Comparison of ENCODE assay signal across 8 cellular contexts in genomic region chr3:100087203-100087602, GRCh38. TPM values are rescaled to one million over a fixed set of nuclear protein-coding genes. Genes with fewer than 3 reads are reported as not detected.
DNase-seq lines count a peak whose midpoint lies in the region; ATAC-seq and TF ChIP-seq lines count a peak whose summit lies in the region.

No MANE protein-coding gene starts in this region.

- no peak overlapping the region for H2AFZ ChIP-seq in osteoblast (ENCODE audit: low read length)

- no peaks in the 10 kb centered on the region for H3K79me2 ChIP-seq in osteoblast (ENCODE audit: insufficient read depth, low read length)

- H4K20me1 ChIP-seq in osteoblast (ENCODE audit: insufficient read depth, low read length), result no peaks in the 10 kb centered on the region

- TF ChIP-seq CTCF in osteoblast (IDR thresholded peaks at IDR 0.05; ENCODE audit: extremely low read depth, low read depth, low read length), result no peak
- no peak for TF ChIP-seq CTCF in left lung (IDR thresholded peaks at IDR 0.05)

- no peaks in the 10 kb centered on the region for H3K9me3 Mint-ChIP-seq in activated CD4-positive, alpha-beta memory T cell treated with anti-CD3 and anti-CD28 coated beads for 36 hours

- no peak overlapping the region for H3K4me3 ChIP-seq in osteoblast (ENCODE audit: insufficient read depth, low read length)
- H3K4me3 ChIP-seq in left lung, result no peak overlapping the region

- no peak for DNase-seq in activated CD4-positive, alpha-beta memory T cell treated with anti-CD3 and anti-CD28 coated beads for 36 hours
- DNase-seq in osteoblast (ENCODE audit: insufficient read length, low spot score, missing footprints), result peak; percentile 42
- DNase-seq in NOMO-1 treated with dmso at 0.1 percent for 144 hours (lab: John Stamatoyannopoulos, UW; ENCODE audit: unreplicated experiment), result no peak
- DNase-seq in left lung, result no peak
- DNase-seq in ureter (ENCODE audit: low spot score), result no peak
- no peak for DNase-seq in NCI-H1092 treated with DMSO at 0.1 percent for 48 hours (lab: John Stamatoyannopoulos, UW)

- POLR2A ChIA-PET in activated CD4-positive, alpha-beta memory T cell treated with anti-CD3 and anti-CD28 coated beads for 36 hours (lab: Charles Lee), result no interaction called here

- CTCF ChIA-PET in activated CD4-positive, alpha-beta memory T cell treated with anti-CD3 and anti-CD28 coated beads for 36 hours (lab: Charles Lee), result interaction anchor here (2.1 to 3.2 kb wide), 2 partner anchors 18 to 167 kb away, joined by 6 to 13 read pairs; no protein-coding TSS in a partner anchor

- H3K36me3 ChIP-seq in osteoblast (ENCODE audit: insufficient read depth, low read length) (no peaks in the 10 kb centered on the region), left lung (no peaks in the 10 kb centered on the region)

- H3K4me1 ChIP-seq in osteoblast (ENCODE audit: insufficient read depth, low read length), result peaks cover 27% of the 10 kb centered on the region
- H3K4me1 ChIP-seq in left lung, result peaks cover 0 to 19% of the 10 kb centered on the region in 2 donors

- H3K27ac ChIP-seq in osteoblast (ENCODE audit: low read depth, low read length) (peak overlapping the region; percentile 50), left lung (peak overlapping the region in 1 of 2 donors; percentile 4)

- H3K4me1 Mint-ChIP-seq in activated CD4-positive, alpha-beta memory T cell treated with anti-CD3 and anti-CD28 coated beads for 36 hours (ENCODE audit: low read depth), result peaks cover 20% of the 10 kb centered on the region

- no peaks in the 10 kb centered on the region for H3K9me3 ChIP-seq in osteoblast (ENCODE audit: low read depth, low read length)
- H3K9me3 ChIP-seq in left lung, result no peaks in the 10 kb centered on the region

- H3K27me3 Mint-ChIP-seq in activated CD4-positive, alpha-beta memory T cell treated with anti-CD3 and anti-CD28 coated beads for 36 hours, result no peaks in the 10 kb centered on the region

- intact Hi-C loops in activated CD4-positive, alpha-beta memory T cell treated with anti-CD3 and anti-CD28 coated beads for 36 hours (cut with micrococcal nuclease), result loop anchor here (2.0 to 5.0 kb wide), 3 partner anchors 14 to 125 kb away; no protein-coding TSS in a partner anchor
- intact Hi-C loops in left lung (cut with DNase I), result no loop called here

- ATAC-seq in GM19035 (IDR thresholded peaks at IDR 0.05; ENCODE audit: unreplicated experiment) (peak; percentile 94), HG02870 (IDR thresholded peaks at IDR 0.05; ENCODE audit: unreplicated experiment) (peak; percentile 89), left lung (no peak)

- H3K4me2 ChIP-seq in osteoblast (ENCODE audit: insufficient read depth, low read length), result peak overlapping the region; percentile 7

- peak overlapping the region; percentile 15 for H3K27ac Mint-ChIP-seq in activated CD4-positive, alpha-beta memory T cell treated with anti-CD3 and anti-CD28 coated beads for 36 hours

- H3K4me3 Mint-ChIP-seq in activated CD4-positive, alpha-beta memory T cell treated with anti-CD3 and anti-CD28 coated beads for 36 hours, result no peak overlapping the region

- H3K27me3 ChIP-seq in osteoblast (ENCODE audit: insufficient read depth, low read length) (no peaks in the 10 kb centered on the region), left lung (no peaks in the 10 kb centered on the region)

- peaks cover 3% of the 10 kb centered on the region for H3K36me3 Mint-ChIP-seq in activated CD4-positive, alpha-beta memory T cell treated with anti-CD3 and anti-CD28 coated beads for 36 hours

RNA-seq across cellular contexts. Expression of gene FILIP1L, which starts 27.1 kb away (rescaled TPM):
- total RNA-seq in activated CD4-positive, alpha-beta memory T cell treated with anti-CD3 and anti-CD28 coated beads for 36 hours, result under 1 TPM; 0.10 to 0.17 TPM
- 5.8 and 5.9 TPM in 2 replicates for total RNA-seq in osteoblast
- total RNA-seq in left lung, result 10 to 100 TPM; 24.3 to 68.9 TPM
- 136 TPM for total RNA-seq in ureter
